Comparison of ENCODE assay signal across 19 cellular contexts in the genomic region with DNA sequence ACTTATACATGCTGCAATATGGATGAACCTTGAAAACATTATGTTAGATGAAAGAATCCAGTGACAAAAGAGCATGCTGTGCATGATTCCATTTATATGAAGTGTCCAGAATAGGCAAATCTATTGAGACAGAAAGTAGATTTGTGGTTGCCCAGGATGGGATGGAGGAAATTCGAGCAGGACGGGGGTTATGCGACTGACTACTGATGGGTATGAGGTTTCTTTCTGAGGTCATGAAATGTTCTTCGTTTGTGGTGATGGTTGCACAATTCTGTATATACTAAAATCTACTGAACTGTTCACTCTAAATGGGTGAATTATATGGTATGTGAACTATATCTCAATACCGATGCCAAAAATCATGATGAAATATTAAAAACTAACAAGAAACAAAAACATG.
"Had no signal": no experiment of that assay in that cellular context is flagged by ENCODE, and none has a peak within 500 bp of the region (broad histone marks: within the 10 kb centered on the region; RNA-seq: fewer than 3 reads in every experiment).

No MANE protein-coding gene starts in this region.

- H3K9me3 ChIP-seq: neutrophil, psoas muscle, vagina had no signal

- H3K4me3 ChIP-seq: dorsolateral prefrontal cortex, hepatocyte, psoas muscle, skin epidermis, vagina had no signal

- H3K4me2 ChIP-seq: hepatocyte had no signal

- H3K4me3 Mint-ChIP-seq: naive B cell, type B pancreatic cell had no signal

- H3K27ac Mint-ChIP-seq: type B pancreatic cell had no signal

- H3K27me3 ChIP-seq: dorsolateral prefrontal cortex, hepatocyte, neutrophil, vagina had no signal

- H3K9me3 Mint-ChIP-seq: naive B cell, type B pancreatic cell had no signal

- H3K79me2 ChIP-seq: hepatocyte had no signal

- H3K27ac ChIP-seq: dorsolateral prefrontal cortex, hepatocyte, neutrophil, psoas muscle, skin epidermis, vagina had no signal

- H2AFZ ChIP-seq: hepatocyte had no signal

- DNase-seq: cortex of kidney; dorsolateral prefrontal cortex; effector CD8-positive, alpha-beta T cell; foreskin melanocyte; head of caudate nucleus; kidney glomerular epithelial cell; mesendoderm; naive B cell; psoas muscle; retina; stimulated activated CD4-positive, alpha-beta T cell treated with anti-CD3 and anti-CD28 coated beads, Interleukin-2, amount 100 ng/mL, for 24 hours; stimulated activated CD4-positive, alpha-beta T cell treated with anti-CD3 and anti-CD28 coated beads, Interleukin-4, amount 100 ng/mL, for 4 hours; stimulated activated naive CD4-positive, alpha-beta T cell treated with Interleukin-2 at 50 U/mL for 16 hours had no signal

- H3K27me3 Mint-ChIP-seq: naive B cell, type B pancreatic cell had no signal

- H3K36me3 ChIP-seq: vagina had no signal

- H3K4me1 ChIP-seq: psoas muscle, vagina had no signal

- ATAC-seq: psoas muscle, sciatic nerve had no signal
